Comparison of ENCODE assay signal across 5 cellular contexts in genomic region chr10:9999627-10000026, GRCh38.
"Had no signal": no experiment of that assay in that cellular context is flagged by ENCODE, and none has a peak within 500 bp of the region (broad histone marks: within the 10 kb centered on the region; RNA-seq: fewer than 3 reads in every experiment).

No MANE protein-coding gene starts in this region.

- H3K27ac ChIP-seq: GM23248 had no signal

- DNase-seq: GM23248, GOT3, H7, HFFc6, IMR-90 had no signal
